In the genomic region with DNA sequence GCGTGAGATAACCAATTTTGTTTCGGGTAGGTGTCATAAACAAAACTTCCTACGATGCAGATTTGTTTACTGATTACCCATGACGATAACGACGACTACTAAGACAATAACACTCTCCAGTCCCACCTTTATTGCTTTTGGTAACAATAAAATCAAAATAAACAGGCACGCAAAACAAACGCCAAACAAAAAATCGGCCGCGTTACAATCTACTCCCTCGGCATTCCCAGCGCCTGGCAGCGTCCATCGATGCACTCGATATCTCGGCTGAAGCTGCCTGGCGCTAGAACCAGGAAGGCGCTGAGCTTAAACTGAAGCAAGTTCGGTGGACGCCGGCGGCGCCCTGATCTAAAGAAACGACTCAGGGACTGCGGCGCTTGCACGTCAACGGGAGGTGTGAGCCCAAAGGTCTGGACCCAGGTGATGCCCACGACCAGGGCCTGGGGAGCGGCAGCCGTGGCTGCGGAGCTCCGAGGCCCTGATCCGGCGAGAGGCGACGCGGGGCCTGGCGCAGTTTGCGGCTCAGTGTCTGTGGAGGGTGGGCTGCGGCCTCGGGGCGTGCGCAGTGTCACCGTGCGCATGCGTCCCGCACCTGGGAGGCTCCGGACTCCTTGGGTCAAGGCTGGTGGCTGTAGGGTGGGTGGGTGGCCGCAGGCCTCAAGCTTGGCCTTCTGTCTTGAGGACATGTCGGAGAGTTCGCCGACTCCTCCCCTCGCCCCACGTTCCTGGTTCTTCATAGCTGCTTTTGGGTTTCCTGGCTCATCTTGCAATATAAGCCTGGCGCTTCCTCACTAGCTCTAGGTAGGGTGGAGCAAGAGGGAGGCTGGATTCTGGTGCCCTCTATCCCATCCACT, we compare ENCODE assay signal across 8 cellular contexts. TPM values are rescaled to one million over a fixed set of nuclear protein-coding genes. Genes with fewer than 3 reads are reported as not detected.
DNase-seq lines count a peak whose midpoint lies in the region; TF ChIP-seq lines count a peak whose summit lies in the region.

A gene with protein sequence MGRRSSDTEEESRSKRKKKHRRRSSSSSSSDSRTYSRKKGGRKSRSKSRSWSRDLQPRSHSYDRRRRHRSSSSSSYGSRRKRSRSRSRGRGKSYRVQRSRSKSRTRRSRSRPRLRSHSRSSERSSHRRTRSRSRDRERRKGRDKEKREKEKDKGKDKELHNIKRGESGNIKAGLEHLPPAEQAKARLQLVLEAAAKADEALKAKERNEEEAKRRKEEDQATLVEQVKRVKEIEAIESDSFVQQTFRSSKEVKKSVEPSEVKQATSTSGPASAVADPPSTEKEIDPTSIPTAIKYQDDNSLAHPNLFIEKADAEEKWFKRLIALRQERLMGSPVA (plus strand): TSS at position 286 of the 854 bp plus-strand sequence. CDS start 12,016 bp downstream, outside the sequence.

- H3K4me1 ChIP-seq in ES-I3 (ENCODE audit: insufficient read depth, low read length) = peaks cover 4% of the 10 kb centered on the region; the same call in 1 of the 2 replicates
- H3K4me1 ChIP-seq in MM.1S (ENCODE audit: low read length) = peaks cover 18% of the 10 kb centered on the region
- 0 out of 2 replicates have a peak, but pooled peaks cover 2% of the 10 kb centered on the region for H3K4me1 ChIP-seq in SJCRH30
- H3K4me1 ChIP-seq in neutrophil (ENCODE audit: control insufficient read depth in 1 of 2, insufficient read depth in 1 of 2, low read depth in 1 of 2, low read length in 1 of 2) = peaks cover 32 to 45% of the 10 kb centered on the region in 2 experiments

- H3K4me2 ChIP-seq in MM.1S (ENCODE audit: low read depth, low read length) = peak within 1 kb of the TSS; percentile 65

- H3K9me3 ChIP-seq in ES-I3 (ENCODE audit: control insufficient read depth, insufficient read depth, low read length) = no peaks in the 10 kb centered on the region
- no peaks in the 10 kb centered on the region for H3K9me3 ChIP-seq in MM.1S (replicated peaks; ENCODE audit: insufficient read depth, low read length)
- H3K9me3 ChIP-seq in SJCRH30 (replicated peaks) = no peaks in the 10 kb centered on the region
- H3K9me3 ChIP-seq in neutrophil = no peaks in the 10 kb centered on the region

- H3K27ac ChIP-seq in MM.1S (ENCODE audit: low read length) = peak within 1 kb of the TSS; percentile 77
- H3K27ac ChIP-seq in SJCRH30 = peak within 1 kb of the TSS; percentile 82
- peak within 1 kb of the TSS; percentile 55 for H3K27ac ChIP-seq in neutrophil

- TF ChIP-seq CTCF in MM.1S (IDR thresholded peaks at IDR 0.05; ENCODE audit: low read length) (no peak), neutrophil (IDR thresholded peaks at IDR 0.05) (no peak), subcutaneous adipose tissue (IDR thresholded peaks at IDR 0.05; ENCODE audit: low read depth) (no peak)

- peaks cover 49% of the 10 kb centered on the region for H3K79me2 ChIP-seq in MM.1S (ENCODE audit: low read length)

- peaks cover 15% of the 10 kb centered on the region for H3F3A ChIP-seq in MM.1S (ENCODE audit: insufficient read depth, low read length)

- H3K36me3 ChIP-seq in ES-I3 (ENCODE audit: insufficient read depth, low read length) (no peaks in the 10 kb centered on the region), MM.1S (replicated peaks; ENCODE audit: insufficient read depth, low read length) (no peaks in the 10 kb centered on the region), SJCRH30 (no peaks in the 10 kb centered on the region), neutrophil (no peaks in the 10 kb centered on the region)

- peak within 1 kb of the TSS; percentile 88 for H3K9ac ChIP-seq in ES-I3 (ENCODE audit: low read depth, low read length)
- H3K9ac ChIP-seq in MM.1S (ENCODE audit: low read length) = peak within 1 kb of the TSS; percentile 74

- no peaks in the 10 kb centered on the region for H3K9me2 ChIP-seq in MM.1S (replicated peaks; ENCODE audit: insufficient read depth, low read length)

- no peaks in the 10 kb centered on the region for H4K20me1 ChIP-seq in MM.1S (ENCODE audit: insufficient read depth, low read length)

- peak within 1 kb of the TSS; percentile 91 for H3K4me3 ChIP-seq in MM.1S (ENCODE audit: low read length)
- H3K4me3 ChIP-seq in SJCRH30 = peak within 1 kb of the TSS; percentile 79
- peak within 1 kb of the TSS; percentile 78 to 82 for H3K4me3 ChIP-seq in neutrophil (ENCODE audit: low read depth in 1 of 2, low read length in 1 of 2)

- H2AFZ ChIP-seq in MM.1S (ENCODE audit: low read length) = peak within 1 kb of the TSS; percentile 83

- DNase-seq in HCEC 1CT (peak; percentile 92), MM.1S (peak; percentile 97), SJCRH30 (peak; percentile 85 to 87), foreskin melanocyte (peak; percentile 76)
- DNase-seq in activated gamma-delta T cell treated with anti-CD3 and anti-CD28 coated beads, Interleukin-2, amount 50 U/mL, for 16 hours (ENCODE audit: low read depth) = peak; percentile 52

- H3K27me3 ChIP-seq in MM.1S (replicated peaks; ENCODE audit: insufficient read depth, low read length) (peaks cover 23% of the 10 kb centered on the region), SJCRH30 (no peaks in the 10 kb centered on the region), neutrophil (peaks cover 47% of the 10 kb centered on the region)

RNA-seq across cellular contexts. Expression of the gene that starts here (rescaled TPM):
- 49.6 and 57.2 TPM in 2 replicates for total RNA-seq in SJCRH30 (2014; rRNA removed; shearing (Covaris generic))
- total RNA-seq in subcutaneous adipose tissue = 10 to 100 TPM; 64.3 to 75.0 (median 68.4) TPM

Comparison
In these comparisons a context has a peak if more than half of its experiments do, and no peak if none do; other contexts are left out.
1. Peak in every context shown above with its lines: DNase-seq, H3K4me3 ChIP-seq and H3K27ac ChIP-seq.